In genomic region chr21:36791150-36791549, GRCh38 we compare ENCODE assay signal across 16 cellular contexts.
"Had no signal": no experiment of that assay in that cellular context is flagged by ENCODE, and none has a peak within 500 bp of the region (broad histone marks: within the 10 kb centered on the region; RNA-seq: fewer than 3 reads in every experiment).

No MANE protein-coding gene starts in this region.

- H3K4me1 Mint-ChIP-seq: activated CD4-positive, alpha-beta T cell treated with anti-CD3 and anti-CD28 coated beads, Interleukin-2, amount 10 ng/mL, durations not matched to agents 7 days and 5 days; activated naive CD4-positive, alpha-beta T cell treated with anti-CD3 and anti-CD28 coated beads, Interleukin-2, amount 10 ng/mL, durations not matched to agents 7 days and 5 days; activated naive CD8-positive, alpha-beta T cell treated with anti-CD3 and anti-CD28 coated beads, Interleukin-2, amount 50 U/mL, for 24 hours; T-cell had no signal

- H3K4me3 ChIP-seq: skin epidermis, tibial artery had no signal

- H3K9me3 Mint-ChIP-seq: activated T-cell treated with anti-CD3 and anti-CD28 coated beads, Interleukin-2, amount 50 U/mL, for 4 hours; natural killer cell had no signal

- DNase-seq: activated CD4-positive, alpha-beta T cell treated with anti-CD3 and anti-CD28 coated beads, Interleukin-2, amount 10 ng/mL, durations not matched to agents 7 days and 5 days; activated CD8-positive, alpha-beta T cell treated with anti-CD3 and anti-CD28 coated beads, Interleukin-2, amount 10 ng/mL, durations not matched to agents 7 days and 5 days; activated effector memory CD4-positive, alpha-beta T cell treated with Interleukin-2 at 50 U/mL for 16 hours; activated naive CD4-positive, alpha-beta T cell treated with anti-CD3 and anti-CD28 coated beads, Interleukin-2, amount 10 ng/mL, durations not matched to agents 7 days and 5 days; activated naive CD8-positive, alpha-beta T cell treated with anti-CD3 and anti-CD28 coated beads, Interleukin-2, amount 50 U/mL, for 24 hours; activated T-cell treated with anti-CD3 and anti-CD28 coated beads, Interleukin-2, amount 50 U/mL, for 4 hours; mesenchymal stem cell; natural killer cell; stimulated activated naive CD8-positive, alpha-beta T cell treated with anti-CD3 and anti-CD28 coated beads, Interleukin-15, Interleukin-2, amounts not matched to agents 100 U/mL and 50 U/mL, for 24 hours; T-cell; T-helper 9 cell; tibial artery had no signal

- H3K4me1 ChIP-seq: tibial artery had no signal

- H3K27ac Mint-ChIP-seq: activated CD4-positive, alpha-beta T cell treated with anti-CD3 and anti-CD28 coated beads, Interleukin-2, amount 10 ng/mL, durations not matched to agents 7 days and 5 days; activated CD8-positive, alpha-beta T cell treated with anti-CD3 and anti-CD28 coated beads, Interleukin-2, amount 10 ng/mL, durations not matched to agents 7 days and 5 days; activated naive CD4-positive, alpha-beta T cell treated with anti-CD3 and anti-CD28 coated beads, Interleukin-2, amount 10 ng/mL, durations not matched to agents 7 days and 5 days; activated naive CD8-positive, alpha-beta T cell treated with anti-CD3 and anti-CD28 coated beads, Interleukin-2, amount 50 U/mL, for 24 hours; natural killer cell; T-cell had no signal

- H3K27ac ChIP-seq: brain microvascular endothelial cell, skin epidermis, tibial artery had no signal

- ATAC-seq: activated CD4-positive, CD25-positive, alpha-beta regulatory T cell treated with anti-CD3 and anti-CD28 coated beads, Interleukin-2, amount 50 U/mL, for 24 hours; activated CD8-positive, alpha-beta T cell treated with anti-CD3 and anti-CD28 coated beads, Interleukin-2, amount 10 ng/mL, durations not matched to agents 7 days and 5 days; activated naive CD8-positive, alpha-beta T cell treated with anti-CD3 and anti-CD28 coated beads, Interleukin-2, amount 50 U/mL, for 24 hours; activated T-cell treated with anti-CD3 and anti-CD28 coated beads, Interleukin-2, amount 50 U/mL, for 4 hours; natural killer cell; SK-N-SH treated with all-trans-retinoic acid at 6 μM for 48 hours; stimulated activated naive CD8-positive, alpha-beta T cell treated with anti-CD3 and anti-CD28 coated beads, Interleukin-15, Interleukin-2, amounts not matched to agents 100 U/mL and 50 U/mL, for 24 hours; T-cell had no signal

- H3K27me3 Mint-ChIP-seq: activated CD4-positive, alpha-beta T cell treated with anti-CD3 and anti-CD28 coated beads, Interleukin-2, amount 10 ng/mL, durations not matched to agents 7 days and 5 days; activated naive CD4-positive, alpha-beta T cell treated with anti-CD3 and anti-CD28 coated beads, Interleukin-2, amount 10 ng/mL, durations not matched to agents 7 days and 5 days; activated naive CD8-positive, alpha-beta T cell treated with anti-CD3 and anti-CD28 coated beads, Interleukin-2, amount 50 U/mL, for 24 hours; T-cell had no signal

- H3K4me3 Mint-ChIP-seq: activated CD4-positive, alpha-beta T cell treated with anti-CD3 and anti-CD28 coated beads, Interleukin-2, amount 10 ng/mL, durations not matched to agents 7 days and 5 days; activated CD8-positive, alpha-beta T cell treated with anti-CD3 and anti-CD28 coated beads, Interleukin-2, amount 10 ng/mL, durations not matched to agents 7 days and 5 days; activated naive CD4-positive, alpha-beta T cell treated with anti-CD3 and anti-CD28 coated beads, Interleukin-2, amount 10 ng/mL, durations not matched to agents 7 days and 5 days; activated naive CD8-positive, alpha-beta T cell treated with anti-CD3 and anti-CD28 coated beads, Interleukin-2, amount 50 U/mL, for 24 hours; activated T-cell treated with anti-CD3 and anti-CD28 coated beads, Interleukin-2, amount 50 U/mL, for 4 hours; natural killer cell; T-cell had no signal

- H3K36me3 ChIP-seq: brain microvascular endothelial cell had no signal

- H3K36me3 Mint-ChIP-seq: natural killer cell had no signal

- H3K27me3 ChIP-seq: brain microvascular endothelial cell, tibial artery had no signal
